Comparison of ENCODE assay signal across 3 cellular contexts in the genomic region with DNA sequence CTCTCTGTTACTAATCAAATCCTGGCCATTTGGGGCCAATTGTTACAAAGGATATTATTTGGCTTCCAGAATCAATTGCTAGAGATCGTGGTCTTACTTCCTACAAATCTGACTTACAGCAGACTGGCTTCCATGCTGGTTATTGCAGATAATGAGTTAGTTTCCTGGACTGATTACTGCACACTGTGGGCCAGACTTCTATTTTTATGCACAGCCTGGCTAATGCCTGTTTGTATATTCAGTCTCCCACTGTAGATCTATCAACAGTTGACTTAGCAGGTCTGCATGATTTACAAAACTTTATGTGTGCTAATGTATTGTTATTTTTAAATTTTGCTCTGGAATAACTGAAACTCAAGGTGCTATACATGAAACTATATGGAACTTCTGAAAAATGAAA.
"Had no signal": no experiment of that assay in that cellular context is flagged by ENCODE, and none has a peak within 500 bp of the region (broad histone marks: within the 10 kb centered on the region; RNA-seq: fewer than 3 reads in every experiment).

No MANE protein-coding gene starts in this region.

- H3K4me3 ChIP-seq: GM12878 had no signal

- DNase-seq: GDM1, GF-D8 had no signal
